26 cellular contexts compared by ENCODE assay signal in the genomic region with DNA sequence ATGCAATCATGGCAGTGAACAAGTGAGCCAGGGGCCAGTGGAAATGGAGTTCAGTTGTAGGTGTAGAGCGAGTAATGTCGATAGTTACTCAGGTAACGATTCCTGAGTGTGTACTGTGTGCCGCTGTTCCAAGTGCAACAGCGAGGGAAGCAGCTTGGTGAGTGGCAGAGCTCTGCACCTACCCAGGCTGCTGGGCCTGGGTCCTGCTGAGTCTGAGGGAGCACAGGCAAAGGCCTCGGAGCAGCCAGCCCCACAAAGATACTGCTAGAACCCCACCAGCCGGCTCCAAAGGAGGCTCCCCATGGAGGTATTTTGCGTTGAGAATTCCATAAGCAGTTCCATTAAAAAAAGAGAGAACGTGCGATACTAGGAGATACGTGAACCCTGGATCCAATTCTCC. TPM values are rescaled to one million over a fixed set of nuclear protein-coding genes. Genes with fewer than 3 reads are reported as not detected.
DNase-seq lines count a peak whose midpoint lies in the region; ATAC-seq, FAIRE-seq and TF ChIP-seq lines count a peak whose summit lies in the region.
"Had no signal": no experiment of that assay in that cellular context is flagged by ENCODE, and none has a peak within 500 bp of the region (broad histone marks: within the 10 kb centered on the region; RNA-seq: fewer than 3 reads in every experiment).

No MANE protein-coding gene starts in this region.

- ATAC-seq in heart left ventricle (no peak), sciatic nerve (no peak), GM21717 (IDR thresholded peaks at IDR 0.05; ENCODE audit: unreplicated experiment) (no peak), GM18861 (IDR thresholded peaks at IDR 0.05; ENCODE audit: unreplicated experiment) (no peak)
- ATAC-seq: A549, GM23338, HCT116 had no signal

- no peaks in the 10 kb centered on the region for H3K9me3 ChIP-seq in heart left ventricle
- H3K9me3 ChIP-seq: A549; BE2C; BLaER1 treated with 17β-estradiol and CSF1 and Interleukin-3, amounts not matched to agents 10 nM and 100 nM had no signal

- TF ChIP-seq CTCF in heart left ventricle (IDR thresholded peaks at IDR 0.05) (no peak), bronchial epithelial cell (IDR thresholded peaks at IDR 0.05; ENCODE audit: insufficient read depth, low read length, severe bottlenecking) (no peak)

- intact Hi-C loops in cardiac septum (cut with DNase I): no loop called here
- intact Hi-C loops in heart left ventricle (cut with DNase I): no loop called here
- intact Hi-C loops in sciatic nerve (cut with DNase I): no loop called here

- H3K4me3 ChIP-seq in heart left ventricle: no peak overlapping the region
- no peak overlapping the region for H3K4me3 ChIP-seq in bronchial epithelial cell (ENCODE audit: low read depth, low read length)
- H3K4me3 ChIP-seq: A549; BLaER1 treated with 17β-estradiol and CSF1 and Interleukin-3, amounts not matched to agents 10 nM and 100 nM; GM23338 had no signal

- peak; percentile 90 for FAIRE-seq in bronchial epithelial cell (lab: Jason Lieb, UNC)
- FAIRE-seq: A549, D721Med, GM12891, GM18507, GM19239 had no signal

- no peaks in the 10 kb centered on the region for H3K4me1 ChIP-seq in heart left ventricle
- H3K4me1 ChIP-seq: A549, BE2C had no signal

- H3K27ac ChIP-seq in heart left ventricle: no peak overlapping the region
- H3K27ac ChIP-seq: A549; BLaER1 treated with 17β-estradiol and CSF1 and Interleukin-3, amounts not matched to agents 10 nM and 100 nM had no signal

- DNase-seq in cardiac septum (ENCODE audit: low spot score): peak; percentile 51
- DNase-seq in heart left ventricle: no peak
- DNase-seq in bronchial epithelial cell (ENCODE audit: low read depth): no peak
- DNase-seq in sciatic nerve (ENCODE audit: low spot score): peak; percentile 37
- DNase-seq in activated CD4-positive, alpha-beta T cell treated with anti-CD3 and anti-CD28 coated beads for 48 hours: no peak
- DNase-seq: 8988T; ACHN; AML-193; BE2C; CD4-positive, alpha-beta T cell; CD8-positive, alpha-beta memory T cell; DMS 273 treated with DMSO at 0.1 percent for 48 hours; DMS79; EL; GDM1; H9 had no signal

- WGBS in heart left ventricle, 4 donors: 88 to 96% (median 94%) methylated on average over 11 of the region's 11 CpGs

- H3K36me3 ChIP-seq in heart left ventricle: peaks cover 0 to 100% (median 100%) of the 10 kb centered on the region in 9 donors
- peaks cover 26% of the 10 kb centered on the region for H3K36me3 ChIP-seq in bronchial epithelial cell (ENCODE audit: control insufficient read depth, insufficient read depth, low read length)

- H3K27me3 ChIP-seq in heart left ventricle (no peaks in the 10 kb centered on the region), bronchial epithelial cell (ENCODE audit: control insufficient read depth, insufficient read depth, low read length) (no peaks in the 10 kb centered on the region)
- H3K27me3 ChIP-seq: BE2C; BLaER1 treated with 17β-estradiol and CSF1 and Interleukin-3, amounts not matched to agents 10 nM and 100 nM had no signal

- TF ChIP-seq POLR2A in heart left ventricle (IDR thresholded peaks at IDR 0.05): no peak

RNA-seq across cellular contexts. Expression of gene PARP1, which starts 23.2 kb away (rescaled TPM):
- 87.1 TPM for total RNA-seq in cardiac septum
- 100 to 1,000 TPM in 8 of 9 donors, 10 to 100 TPM in 1; 98.8 to 168 (median 111) TPM for total RNA-seq in heart left ventricle
- 100 to 1,000 TPM in 1 of 2 donors, 10 to 100 TPM in 1; 50.4 to 140 TPM for polyA plus RNA-seq in heart left ventricle
- total RNA-seq in bronchial epithelial cell: 18.4 and 26.1 TPM in 2 replicates
- total RNA-seq in sciatic nerve: 85.2 TPM

Comparison
In these comparisons a context has a peak if more than half of its experiments do, and no peak if none do; other contexts are left out.
1. DNase-seq: peak in cardiac septum (single experiment) and sciatic nerve (single experiment); none in heart left ventricle (0 of 5), bronchial epithelial cell (single experiment) and activated CD4-positive, alpha-beta T cell treated with anti-CD3 and anti-CD28 coated beads for 48 hours (single experiment).